Comparison of ENCODE assay signal across 1 cellular context in genomic region chr15:31214864-31215489, GRCh38.
TF ChIP-seq lines count a peak whose summit lies in the region.

No MANE protein-coding gene starts in this region.

TF ChIP-seq in Ishikawa, 13 proteins besides CTCF, POLR2A, EP300 and RAD21 (continued from another document):
- no peak for TF ChIP-seq REST (IDR thresholded peaks at IDR 0.05; ENCODE audit: low read depth)
TF ChIP-seq in Ishikawa: peak in this region for 3.
